1 cellular context compared by ENCODE assay signal in genomic region chr16:50422926-50423325, GRCh38.
TF ChIP-seq lines count a peak whose summit lies in the region.

No MANE protein-coding gene starts in this region.

TF ChIP-seq in IMR-90, 13 proteins besides CTCF, POLR2A, EP300 and RAD21:
- TF ChIP-seq, protein P1, sequence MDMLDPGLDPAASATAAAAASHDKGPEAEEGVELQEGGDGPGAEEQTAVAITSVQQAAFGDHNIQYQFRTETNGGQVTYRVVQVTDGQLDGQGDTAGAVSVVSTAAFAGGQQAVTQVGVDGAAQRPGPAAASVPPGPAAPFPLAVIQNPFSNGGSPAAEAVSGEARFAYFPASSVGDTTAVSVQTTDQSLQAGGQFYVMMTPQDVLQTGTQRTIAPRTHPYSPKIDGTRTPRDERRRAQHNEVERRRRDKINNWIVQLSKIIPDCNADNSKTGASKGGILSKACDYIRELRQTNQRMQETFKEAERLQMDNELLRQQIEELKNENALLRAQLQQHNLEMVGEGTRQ (IDR thresholded peaks at IDR 0.05; ENCODE audit: low read depth, low read length): no peak
- TF ChIP-seq ELK1 (IDR thresholded peaks at IDR 0.05; ENCODE audit: borderline replicate concordance, low read depth, low read length): no peak
- TF ChIP-seq MAFK (IDR thresholded peaks at IDR 0.05; ENCODE audit: low read depth, low read length): no peak
- TF ChIP-seq CEBPB (IDR thresholded peaks at IDR 0.05; ENCODE audit: low read depth, low read length): no peak
- no peak for TF ChIP-seq BHLHE40 (IDR thresholded peaks at IDR 0.05; ENCODE audit: low read depth, low read length)
- no peak for TF ChIP-seq RCOR1 (IDR thresholded peaks at IDR 0.05; ENCODE audit: insufficient replicate concordance, low read length)
- TF ChIP-seq SMC3 (IDR thresholded peaks at IDR 0.05; ENCODE audit: low read depth, low read length): no peak
- TF ChIP-seq RFX5 (IDR thresholded peaks at IDR 0.05; ENCODE audit: low read depth, low read length): no peak
- no peak for TF ChIP-seq MAZ (IDR thresholded peaks at IDR 0.05; ENCODE audit: borderline replicate concordance, low read depth, low read length)
- TF ChIP-seq FOS (IDR thresholded peaks at IDR 0.05; ENCODE audit: low read depth, low read length): no peak
- TF ChIP-seq CHD1 (IDR thresholded peaks at IDR 0.05; ENCODE audit: low read depth, low read length): no peak
- TF ChIP-seq NFE2L2 (IDR thresholded peaks at IDR 0.05; ENCODE audit: low read depth, low read length): no peak
- no peak for TF ChIP-seq MXI1 (IDR thresholded peaks at IDR 0.05; ENCODE audit: borderline replicate concordance, low read depth, low read length)
TF ChIP-seq in IMR-90: peak in this region for 0.
